Comparison of ENCODE assay signal across 12 cellular contexts in the genomic region with DNA sequence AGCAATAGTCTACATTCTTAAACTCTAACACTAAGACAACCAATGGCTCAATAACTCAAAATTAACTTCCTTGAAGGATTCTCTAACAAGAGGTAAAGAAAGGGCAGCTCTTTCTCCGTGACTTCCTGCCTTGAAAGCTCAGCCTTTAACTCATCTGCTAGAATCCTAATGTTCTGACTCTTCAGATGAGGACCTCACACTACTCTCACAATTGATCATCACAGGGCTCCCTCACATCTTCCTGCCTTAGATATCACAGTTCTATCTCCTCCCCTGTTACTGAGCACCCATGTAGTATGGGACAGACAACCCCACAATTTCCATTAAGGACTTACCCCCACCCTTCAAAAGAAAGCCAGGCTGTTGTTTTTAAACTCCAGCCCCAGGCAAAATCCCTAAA. TPM values are rescaled to one million over a fixed set of nuclear protein-coding genes. Genes with fewer than 3 reads are reported as not detected.
A peak's percentile ranks its signal among the peaks of the same experiment; 100 is the strongest.
DNase-seq lines count a peak whose midpoint lies in the region; ATAC-seq and TF ChIP-seq lines count a peak whose summit lies in the region.
"Had no signal": no experiment of that assay in that cellular context is flagged by ENCODE, and none has a peak within 500 bp of the region (broad histone marks: within the 10 kb centered on the region; RNA-seq: fewer than 3 reads in every experiment).

No MANE protein-coding gene starts in this region.

- no peak overlapping the region for H3K27ac ChIP-seq in CD8-positive, alpha-beta memory T cell (ENCODE audit: low read depth, low read length)
- no peak overlapping the region for H3K27ac ChIP-seq in suprapubic skin
- H3K27ac ChIP-seq: spleen had no signal

- no peak for TF ChIP-seq EP300 in suprapubic skin (IDR thresholded peaks at IDR 0.05)

- H3K9me3 Mint-ChIP-seq in CD8-positive, alpha-beta memory T cell: no peaks in the 10 kb centered on the region
- no peaks in the 10 kb centered on the region for H3K9me3 Mint-ChIP-seq in chondrocyte (ENCODE audit: low read depth)
- H3K9me3 Mint-ChIP-seq: neural crest cell had no signal

- no peaks in the 10 kb centered on the region for H3K27me3 ChIP-seq in CD8-positive, alpha-beta memory T cell (ENCODE audit: insufficient read depth, low read length, poor library complexity, severe bottlenecking)
- H3K27me3 ChIP-seq in suprapubic skin: no peaks in the 10 kb centered on the region
- H3K27me3 ChIP-seq: spleen had no signal

- peaks cover 59 to 80% (median 75%) of the 10 kb centered on the region in 3 donors for H3K4me1 Mint-ChIP-seq in CD8-positive, alpha-beta memory T cell
- peaks cover 55% of the 10 kb centered on the region for H3K4me1 Mint-ChIP-seq in chondrocyte (ENCODE audit: low read depth)

- POLR2A ChIA-PET in CD8-positive, alpha-beta memory T cell (lab: Charles Lee): interaction anchor here (0.6 kb wide), 1 partner anchor 33 kb away, joined by 3 read pairs; a partner anchor contains a TSS

- no peak for DNase-seq in CD8-positive, alpha-beta memory T cell
- DNase-seq in chondrocyte (ENCODE audit: low spot score) (no peak), suprapubic skin (ENCODE audit: low spot score in 2 of 2) (no peak), GM03348 (ENCODE audit: low spot score) (no peak)
- DNase-seq: activated naive CD4-positive, alpha-beta T cell; RPMI8226; spleen had no signal

- H3K9me3 ChIP-seq in CD8-positive, alpha-beta memory T cell (ENCODE audit: low read length): no peaks in the 10 kb centered on the region
- H3K9me3 ChIP-seq in suprapubic skin: no peaks in the 10 kb centered on the region
- H3K9me3 ChIP-seq: spleen had no signal

- H3K36me3 Mint-ChIP-seq in CD8-positive, alpha-beta memory T cell: peaks cover 0 to 13% (median 0%) of the 10 kb centered on the region in 3 donors
- H3K36me3 Mint-ChIP-seq in chondrocyte (ENCODE audit: low read depth): no peaks in the 10 kb centered on the region

- no peaks in the 10 kb centered on the region for H3K27me3 Mint-ChIP-seq in CD8-positive, alpha-beta memory T cell
- no peaks in the 10 kb centered on the region for H3K27me3 Mint-ChIP-seq in chondrocyte (ENCODE audit: low read depth)

- 82% methylated on average over 1 of the region's 1 CpG for WGBS in suprapubic skin

- no peak overlapping the region for H3K4me3 ChIP-seq in CD8-positive, alpha-beta memory T cell (ENCODE audit: low read length)
- H3K4me3 ChIP-seq in suprapubic skin: no peak overlapping the region
- H3K4me3 ChIP-seq: spleen had no signal

- peak overlapping the region in 6 of 7 donors; percentile 3 to 47 (median 24) for H3K4me3 Mint-ChIP-seq in CD8-positive, alpha-beta memory T cell
- H3K4me3 Mint-ChIP-seq in chondrocyte (ENCODE audit: unreplicated experiment): no peak overlapping the region
- H3K4me3 Mint-ChIP-seq: neural crest cell had no signal

- H3K36me3 ChIP-seq in CD8-positive, alpha-beta memory T cell (ENCODE audit: insufficient read depth, low read length): no peaks in the 10 kb centered on the region
- no peaks in the 10 kb centered on the region for H3K36me3 ChIP-seq in suprapubic skin

- ATAC-seq in GM18502 (IDR thresholded peaks at IDR 0.05; ENCODE audit: poor library complexity, unreplicated experiment) (peak; percentile 69), HG03039 (IDR thresholded peaks at IDR 0.05; ENCODE audit: unreplicated experiment) (peak; percentile 53), HG03196 (IDR thresholded peaks at IDR 0.05; ENCODE audit: unreplicated experiment) (no peak), GM19035 (IDR thresholded peaks at IDR 0.05; ENCODE audit: unreplicated experiment) (no peak)

- no peak for TF ChIP-seq POLR2A in suprapubic skin (IDR thresholded peaks at IDR 0.05)

- no peak for TF ChIP-seq CTCF in chondrocyte (IDR thresholded peaks at IDR 0.05)
- no peak for TF ChIP-seq CTCF in suprapubic skin (IDR thresholded peaks at IDR 0.05)

- peak overlapping the region in 7 of 8 donors; percentile 2 to 40 (median 25) for H3K27ac Mint-ChIP-seq in CD8-positive, alpha-beta memory T cell
- peak overlapping the region; percentile 2 for H3K27ac Mint-ChIP-seq in chondrocyte (ENCODE audit: unreplicated experiment)

- CTCF ChIA-PET in CD8-positive, alpha-beta memory T cell (lab: Charles Lee): no interaction called here

- peaks cover 51% of the 10 kb centered on the region for H3K4me1 ChIP-seq in CD8-positive, alpha-beta memory T cell (ENCODE audit: insufficient read depth, low read length)
- H3K4me1 ChIP-seq in suprapubic skin: peaks cover 21% of the 10 kb centered on the region

RNA-seq across cellular contexts. Expression of a gene that starts 33.5 kb away (rescaled TPM):
- total RNA-seq in CD8-positive, alpha-beta memory T cell: 10 to 100 TPM; 18.9 to 19.0 TPM
- polyA plus RNA-seq in CD8-positive, alpha-beta memory T cell: 7.8 TPM
- total RNA-seq in chondrocyte (33.4 to 41.0 TPM (median 36.2 TPM) in 3 replicates), suprapubic skin (10 to 100 TPM; 19.4 to 28.6 (median 25.2) TPM)

Comparison
In these comparisons a context has a peak if more than half of its experiments do, and no peak if none do; other contexts are left out.
1. ATAC-seq: peak in GM18502 (single experiment) and HG03039 (single experiment); none in HG03196 (single experiment) and GM19035 (single experiment).